2 cellular contexts compared by ENCODE assay signal in the genomic region with DNA sequence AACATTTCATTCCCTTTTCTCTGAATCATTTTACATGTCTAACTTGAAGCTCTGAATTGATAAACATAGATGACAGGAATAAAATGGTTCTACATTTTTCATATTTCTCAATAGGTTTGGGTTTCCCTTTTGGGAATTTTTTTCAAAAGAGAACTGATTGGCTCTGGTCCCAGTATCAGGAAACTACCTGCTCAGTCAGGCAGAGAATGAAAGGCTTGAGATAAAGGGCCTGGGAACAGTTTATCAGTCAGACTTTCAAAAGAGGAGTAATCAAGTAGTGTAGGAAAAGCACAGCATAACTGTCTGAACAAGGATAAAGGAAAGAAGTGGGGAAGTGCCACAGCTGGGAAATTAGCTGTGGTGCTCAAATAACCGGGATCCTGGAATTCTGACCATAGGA.
TF ChIP-seq lines count a peak whose summit lies in the region.

No MANE protein-coding gene starts in this region.

TF ChIP-seq in GM12878, 131 proteins besides CTCF, POLR2A, EP300 and RAD21 (continues in another document):
- no peak for TF ChIP-seq HDAC2 (IDR thresholded peaks at IDR 0.05)
- TF ChIP-seq, protein P1, sequence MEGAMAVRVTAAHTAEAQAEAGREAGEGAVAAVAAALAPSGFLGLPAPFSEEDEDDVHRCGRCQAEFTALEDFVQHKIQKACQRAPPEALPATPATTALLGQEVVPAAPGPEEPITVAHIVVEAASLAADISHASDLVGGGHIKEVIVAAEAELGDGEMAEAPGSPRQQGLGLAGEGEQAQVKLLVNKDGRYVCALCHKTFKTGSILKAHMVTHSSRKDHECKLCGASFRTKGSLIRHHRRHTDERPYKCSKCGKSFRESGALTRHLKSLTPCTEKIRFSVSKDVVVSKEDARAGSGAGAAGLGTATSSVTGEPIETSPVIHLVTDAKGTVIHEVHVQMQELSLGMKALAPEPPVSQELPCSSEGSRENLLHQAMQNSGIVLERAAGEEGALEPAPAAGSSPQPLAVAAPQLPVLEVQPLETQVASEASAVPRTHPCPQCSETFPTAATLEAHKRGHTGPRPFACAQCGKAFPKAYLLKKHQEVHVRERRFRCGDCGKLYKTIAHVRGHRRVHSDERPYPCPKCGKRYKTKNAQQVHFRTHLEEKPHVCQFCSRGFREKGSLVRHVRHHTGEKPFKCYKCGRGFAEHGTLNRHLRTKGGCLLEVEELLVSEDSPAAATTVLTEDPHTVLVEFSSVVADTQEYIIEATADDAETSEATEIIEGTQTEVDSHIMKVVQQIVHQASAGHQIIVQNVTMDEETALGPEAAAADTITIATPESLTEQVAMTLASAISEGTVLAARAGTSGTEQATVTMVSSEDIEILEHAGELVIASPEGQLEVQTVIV (IDR thresholded peaks at IDR 0.05; ENCODE audit: borderline replicate concordance, partially characterized antibody): no peak
- TF ChIP-seq REST (IDR thresholded peaks at IDR 0.05; ENCODE audit: low read depth, low read length): no peak
- TF ChIP-seq SMC3 (IDR thresholded peaks at IDR 0.05; ENCODE audit: borderline replicate concordance, low read length): no peak
- TF ChIP-seq IKZF2 (IDR thresholded peaks at IDR 0.05): peak; percentile 43 to 59; a peak in 2 of 4 replicates
- TF ChIP-seq RB1 (IDR thresholded peaks at IDR 0.05; ENCODE audit: borderline replicate concordance): no peak
- peak; percentile 49 for TF ChIP-seq IKZF1 (conservative IDR thresholded peaks at IDR 0.05)
- TF ChIP-seq ZNF207 (IDR thresholded peaks at IDR 0.05; ENCODE audit: borderline replicate concordance): no peak
- no peak for TF ChIP-seq EGR1 (IDR thresholded peaks at IDR 0.05; ENCODE audit: borderline replicate concordance in 1 of 2, low read depth in 2 of 2, low read length in 2 of 2)
- 0 out of 2 replicates have a peak, but pooled peaks have one; percentile 42 for TF ChIP-seq EED (IDR thresholded peaks at IDR 0.05; ENCODE audit: low read depth)
- TF ChIP-seq ESRRA (IDR thresholded peaks at IDR 0.05; ENCODE audit: low read length): no peak
- TF ChIP-seq, protein P2, sequence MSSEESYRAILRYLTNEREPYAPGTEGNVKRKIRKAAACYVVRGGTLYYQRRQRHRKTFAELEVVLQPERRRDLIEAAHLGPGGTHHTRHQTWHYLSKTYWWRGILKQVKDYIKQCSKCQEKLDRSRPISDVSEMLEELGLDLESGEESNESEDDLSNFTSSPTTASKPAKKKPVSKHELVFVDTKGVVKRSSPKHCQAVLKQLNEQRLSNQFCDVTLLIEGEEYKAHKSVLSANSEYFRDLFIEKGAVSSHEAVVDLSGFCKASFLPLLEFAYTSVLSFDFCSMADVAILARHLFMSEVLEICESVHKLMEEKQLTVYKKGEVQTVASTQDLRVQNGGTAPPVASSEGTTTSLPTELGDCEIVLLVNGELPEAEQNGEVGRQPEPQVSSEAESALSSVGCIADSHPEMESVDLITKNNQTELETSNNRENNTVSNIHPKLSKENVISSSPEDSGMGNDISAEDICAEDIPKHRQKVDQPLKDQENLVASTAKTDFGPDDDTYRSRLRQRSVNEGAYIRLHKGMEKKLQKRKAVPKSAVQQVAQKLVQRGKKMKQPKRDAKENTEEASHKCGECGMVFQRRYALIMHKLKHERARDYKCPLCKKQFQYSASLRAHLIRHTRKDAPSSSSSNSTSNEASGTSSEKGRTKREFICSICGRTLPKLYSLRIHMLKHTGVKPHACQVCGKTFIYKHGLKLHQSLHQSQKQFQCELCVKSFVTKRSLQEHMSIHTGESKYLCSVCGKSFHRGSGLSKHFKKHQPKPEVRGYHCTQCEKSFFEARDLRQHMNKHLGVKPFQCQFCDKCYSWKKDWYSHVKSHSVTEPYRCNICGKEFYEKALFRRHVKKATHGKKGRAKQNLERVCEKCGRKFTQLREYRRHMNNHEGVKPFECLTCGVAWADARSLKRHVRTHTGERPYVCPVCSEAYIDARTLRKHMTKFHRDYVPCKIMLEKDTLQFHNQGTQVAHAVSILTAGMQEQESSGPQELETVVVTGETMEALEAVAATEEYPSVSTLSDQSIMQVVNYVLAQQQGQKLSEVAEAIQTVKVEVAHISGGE (CRISPR knock-in tag; IDR thresholded peaks at IDR 0.05): no peak
- TF ChIP-seq USF1 (IDR thresholded peaks at IDR 0.05; ENCODE audit: borderline replicate concordance, extremely low read length, insufficient read depth, low read depth, low read length): no peak
- TF ChIP-seq KLF5 (IDR thresholded peaks at IDR 0.05; ENCODE audit: partially characterized antibody): no peak

TF ChIP-seq in neural cell, 6 proteins besides CTCF, POLR2A, EP300 and RAD21:
- TF ChIP-seq REST (IDR thresholded peaks at IDR 0.05; ENCODE audit: borderline replicate concordance) (peak; percentile 18), MXI1 (conservative IDR thresholded peaks at IDR 0.05; ENCODE audit: poor library complexity, severe bottlenecking) (no peak), TAF1 (IDR thresholded peaks at IDR 0.05; ENCODE audit: low read depth) (no peak), SMC3 (conservative IDR thresholded peaks at IDR 0.05; ENCODE audit: poor library complexity) (no peak), EZH2 (IDR thresholded peaks at IDR 0.05; ENCODE audit: borderline replicate concordance, insufficient read depth, low read length, poor library complexity, severe bottlenecking) (no peak), POLR2AphosphoS5 (IDR thresholded peaks at IDR 0.05) (no peak)
TF ChIP-seq in neural cell: peak in this region for 1.
